12 cellular contexts compared by ENCODE assay signal in genomic region chr4:78634011-78634664, GRCh38.
DNase-seq lines count a peak whose midpoint lies in the region; ATAC-seq and TF ChIP-seq lines count a peak whose summit lies in the region.
"Had no signal": no experiment of that assay in that cellular context is flagged by ENCODE, and none has a peak within 500 bp of the region (broad histone marks: within the 10 kb centered on the region; RNA-seq: fewer than 3 reads in every experiment).

No MANE protein-coding gene starts in this region.

- H3K4me3 ChIP-seq in fibroblast of the aortic adventitia (ENCODE audit: low read depth, low read length) (no peak overlapping the region), osteoblast (ENCODE audit: insufficient read depth, low read length) (no peak overlapping the region)

- intact Hi-C loops in Right ventricle myocardium inferior (cut with DNase I) = no loop called here
- intact Hi-C loops in cardiac septum (cut with DNase I) = loop anchor here (2.0 to 5.0 kb wide), 2 partner anchors 19 to 228 kb away; no protein-coding TSS in a partner anchor

- no peaks in the 10 kb centered on the region for H3K9me3 ChIP-seq in osteoblast (ENCODE audit: low read depth, low read length)

- peak; percentile 79 for ATAC-seq in Right ventricle myocardium inferior
- ATAC-seq: activated naive CD4-positive, alpha-beta T cell treated with anti-CD3 and anti-CD28 coated beads, Interleukin-2, amount 50 U/mL, for 72 hours; naive thymus-derived CD4-positive, alpha-beta T cell had no signal

- no peak for DNase-seq in Right ventricle myocardium inferior (ENCODE audit: missing footprints)
- DNase-seq in cardiac septum (ENCODE audit: low spot score) = no peak
- peak; percentile 46 for DNase-seq in fibroblast of the aortic adventitia (ENCODE audit: low read depth)
- no peak for DNase-seq in osteoblast (ENCODE audit: insufficient read length, low spot score, missing footprints)
- DNase-seq in stimulated activated CD4-positive, alpha-beta T cell treated with anti-CD3 and anti-CD28 coated beads, Interleukin-15, amount 100 ng/mL, for 24 hours = no peak
- no peak for DNase-seq in activated gamma-delta T cell treated with Interleukin-2 at 50 U/mL for 16 hours
- no peak for DNase-seq in T-helper 1 cell
- no peak for DNase-seq in NK-92 treated with Interleukin-12 subunit alpha and Interleukin-12 subunit beta, amount 100 ng/mL, for 24 hours (lab: John Stamatoyannopoulos, UW)
- DNase-seq: endodermal cell; naive thymus-derived CD4-positive, alpha-beta T cell; NCI-H187 had no signal

- no peak overlapping the region for H3K4me2 ChIP-seq in osteoblast (ENCODE audit: insufficient read depth, low read length)

- no peaks in the 10 kb centered on the region for H3K27me3 ChIP-seq in osteoblast (ENCODE audit: insufficient read depth, low read length)

- H3K27ac ChIP-seq in osteoblast (ENCODE audit: low read depth, low read length) = peak overlapping the region; percentile 13

- no peaks in the 10 kb centered on the region for H3K79me2 ChIP-seq in osteoblast (ENCODE audit: insufficient read depth, low read length)

- peaks cover 6% of the 10 kb centered on the region for H3K4me1 ChIP-seq in osteoblast (ENCODE audit: insufficient read depth, low read length)

- H2AFZ ChIP-seq in osteoblast (ENCODE audit: low read length) = peak overlapping the region; percentile 48

- H3K36me3 ChIP-seq in osteoblast (ENCODE audit: insufficient read depth, low read length) = no peaks in the 10 kb centered on the region

- TF ChIP-seq CTCF in fibroblast of the aortic adventitia (IDR thresholded peaks at IDR 0.05; ENCODE audit: insufficient read depth, low read length) = no peak
- TF ChIP-seq CTCF in osteoblast (IDR thresholded peaks at IDR 0.05; ENCODE audit: extremely low read depth, low read depth, low read length) = no peak

- no peaks in the 10 kb centered on the region for H4K20me1 ChIP-seq in osteoblast (ENCODE audit: insufficient read depth, low read length)
